8 cellular contexts compared by ENCODE assay signal in genomic region chr6:166032366-166033171, GRCh38.
DNase-seq lines count a peak whose midpoint lies in the region; ATAC-seq and TF ChIP-seq lines count a peak whose summit lies in the region.

No MANE protein-coding gene starts in this region.

- intact Hi-C loops in Calu3 (cut with micrococcal nuclease; ENCODE audit: unreplicated experiment) = no loop called here
- intact Hi-C loops in activated T-helper 2 cell treated with anti-CD3 and anti-CD28 coated beads, Interferon-gamma antibody, Interleukin-2, Interleukin-4, amounts not matched to agents 10 μg/mL and 5 μg/mL and 100 μg/mL, durations not matched to agents 14 hours and 24 hours and 36 hours (cut with micrococcal nuclease) = no loop called here

- H3K27me3 ChIP-seq in brain microvascular endothelial cell (replicated peaks) = no peaks in the 10 kb centered on the region

- DNase-seq in Calu3 = peak; percentile 30
- peak; percentile 93 for DNase-seq in brain microvascular endothelial cell
- DNase-seq in mucosa of gallbladder (ENCODE audit: low spot score) = peak; percentile 72
- DNase-seq in activated T-helper 2 cell treated with anti-CD3 and anti-CD28 coated beads, Interferon-gamma antibody, Interleukin-2, Interleukin-4, amounts not matched to agents 10 μg/mL and 5 μg/mL and 100 μg/mL, durations not matched to agents 14 hours and 24 hours and 36 hours (ENCODE audit: low spot score) = no peak
- DNase-seq in activated gamma-delta T cell treated with Interleukin-2 at 50 U/mL for 16 hours = no peak

- no peaks in the 10 kb centered on the region for H3K36me3 ChIP-seq in brain microvascular endothelial cell (replicated peaks)

- no peaks in the 10 kb centered on the region for H3K9me3 Mint-ChIP-seq in Calu3 (ENCODE audit: low read depth, unreplicated experiment)
- no peaks in the 10 kb centered on the region for H3K9me3 Mint-ChIP-seq in activated T-helper 2 cell treated with anti-CD3 and anti-CD28 coated beads, Interferon-gamma antibody, Interleukin-2, Interleukin-4, amounts not matched to agents 10 μg/mL and 5 μg/mL and 100 μg/mL, durations not matched to agents 14 hours and 24 hours and 36 hours

- in situ Hi-C loops in brain microvascular endothelial cell (cut with HindIII; ENCODE audit: low pct_ligation_motif_present, low sequenced_read_pairs) = no loop called here

- ATAC-seq in HG02798 (IDR thresholded peaks at IDR 0.05; ENCODE audit: poor library complexity, unreplicated experiment) (peak; percentile 47), GM18858 (IDR thresholded peaks at IDR 0.05; ENCODE audit: unreplicated experiment) (no peak), HG03097 (IDR thresholded peaks at IDR 0.05; ENCODE audit: low FRiP score, unreplicated experiment) (no peak)

- H3K4me3 Mint-ChIP-seq in Calu3 (ENCODE audit: low read depth, unreplicated experiment) = no peak overlapping the region
- no peak overlapping the region for H3K4me3 Mint-ChIP-seq in activated T-helper 2 cell treated with anti-CD3 and anti-CD28 coated beads, Interferon-gamma antibody, Interleukin-2, Interleukin-4, amounts not matched to agents 10 μg/mL and 5 μg/mL and 100 μg/mL, durations not matched to agents 14 hours and 24 hours and 36 hours (ENCODE audit: low read depth)

- no TSS peak for BruUV-seq in Calu3 (replicated peaks; lab: Mats Ljungman, UMichigan)

- TF ChIP-seq CTCF in Calu3 (IDR thresholded peaks at IDR 0.05; ENCODE audit: unreplicated experiment) (peak; percentile 37), brain microvascular endothelial cell (IDR thresholded peaks at IDR 0.05; ENCODE audit: low read depth, low read length, missing control alignments) (peak; percentile 60)

- no peaks in the 10 kb centered on the region for H3K36me3 Mint-ChIP-seq in Calu3 (ENCODE audit: insufficient read depth, unreplicated experiment)
- H3K36me3 Mint-ChIP-seq in activated T-helper 2 cell treated with anti-CD3 and anti-CD28 coated beads, Interferon-gamma antibody, Interleukin-2, Interleukin-4, amounts not matched to agents 10 μg/mL and 5 μg/mL and 100 μg/mL, durations not matched to agents 14 hours and 24 hours and 36 hours (ENCODE audit: low read depth) = no peaks in the 10 kb centered on the region

- no peak overlapping the region for H3K4me3 ChIP-seq in brain microvascular endothelial cell (ENCODE audit: low read depth, low read length)

- no peaks in the 10 kb centered on the region for H3K27me3 Mint-ChIP-seq in Calu3 (ENCODE audit: unreplicated experiment)
- H3K27me3 Mint-ChIP-seq in activated T-helper 2 cell treated with anti-CD3 and anti-CD28 coated beads, Interferon-gamma antibody, Interleukin-2, Interleukin-4, amounts not matched to agents 10 μg/mL and 5 μg/mL and 100 μg/mL, durations not matched to agents 14 hours and 24 hours and 36 hours (ENCODE audit: low read depth) = no peaks in the 10 kb centered on the region

- CTCF ChIA-PET in Calu3 (lab: Charles Lee) = interaction anchor here (0.6 to 1.0 kb wide), 2 partner anchors 148 to 240 kb away, joined by 3 read pairs; no protein-coding TSS in a partner anchor

- peaks cover 8% of the 10 kb centered on the region for H3K4me1 Mint-ChIP-seq in Calu3 (ENCODE audit: low read depth, unreplicated experiment)
- H3K4me1 Mint-ChIP-seq in activated T-helper 2 cell treated with anti-CD3 and anti-CD28 coated beads, Interferon-gamma antibody, Interleukin-2, Interleukin-4, amounts not matched to agents 10 μg/mL and 5 μg/mL and 100 μg/mL, durations not matched to agents 14 hours and 24 hours and 36 hours (ENCODE audit: low read depth) = no peaks in the 10 kb centered on the region

- peak overlapping the region; percentile 68 for H3K27ac ChIP-seq in brain microvascular endothelial cell

- no peak overlapping the region for H3K27ac Mint-ChIP-seq in Calu3 (ENCODE audit: unreplicated experiment)
- no peak overlapping the region for H3K27ac Mint-ChIP-seq in activated T-helper 2 cell treated with anti-CD3 and anti-CD28 coated beads, Interferon-gamma antibody, Interleukin-2, Interleukin-4, amounts not matched to agents 10 μg/mL and 5 μg/mL and 100 μg/mL, durations not matched to agents 14 hours and 24 hours and 36 hours

Comparison
In these comparisons a context has a peak if more than half of its experiments do, and no peak if none do; other contexts are left out.
1. DNase-seq: peak in Calu3 (single experiment), brain microvascular endothelial cell (single experiment) and mucosa of gallbladder (single experiment); none in activated T-helper 2 cell treated with anti-CD3 and anti-CD28 coated beads, Interferon-gamma antibody, Interleukin-2, Interleukin-4, amounts not matched to agents 10 μg/mL and 5 μg/mL and 100 μg/mL, durations not matched to agents 14 hours and 24 hours and 36 hours (single experiment) and activated gamma-delta T cell treated with Interleukin-2 at 50 U/mL for 16 hours (single experiment).